ENCODE assay signal across 1 cellular context in the genomic region with DNA sequence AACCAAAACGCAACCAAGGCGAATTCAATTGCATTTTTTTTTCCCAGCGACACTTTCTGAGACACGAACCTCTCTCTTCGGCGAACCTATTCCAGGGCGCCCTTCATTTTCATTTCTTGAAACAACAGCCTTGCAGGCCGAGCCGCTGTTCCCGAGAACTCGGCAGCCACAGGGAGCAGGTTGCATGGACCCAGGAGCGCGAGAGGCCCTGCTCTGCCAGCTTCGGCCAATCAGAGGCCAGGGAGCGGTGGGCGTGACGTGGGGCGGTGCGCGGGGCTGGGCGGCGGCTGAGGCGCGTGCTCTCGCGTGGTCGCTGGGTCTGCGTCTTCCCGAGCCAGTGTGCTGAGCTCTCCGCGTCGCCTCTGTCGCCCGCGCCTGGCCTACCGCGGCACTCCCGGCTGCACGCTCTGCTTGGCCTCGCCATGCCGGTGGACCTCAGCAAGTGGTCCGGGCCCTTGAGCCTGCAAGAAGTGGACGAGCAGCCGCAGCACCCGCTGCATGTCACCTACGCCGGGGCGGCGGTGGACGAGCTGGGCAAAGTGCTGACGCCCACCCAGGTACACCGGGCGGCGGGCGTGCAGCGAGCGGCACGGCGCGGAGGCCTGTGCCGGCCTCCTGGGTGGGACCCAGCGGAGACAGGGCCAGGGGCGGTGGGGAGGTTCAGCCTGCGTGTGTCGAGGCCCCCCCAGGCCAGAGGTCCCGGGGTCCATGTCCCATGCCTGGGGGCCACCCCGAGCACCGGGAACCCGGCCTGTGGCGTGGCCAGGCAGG.
TF ChIP-seq lines count a peak whose summit lies in the region.

A gene (plus strand): TSS at position 337 of the 771 bp plus-strand sequence. CDS start 86 bp downstream, at position 423.

TF ChIP-seq in HepG2, 621 proteins besides CTCF, POLR2A, EP300 and RAD21 (continued from another document and continues in another):
- TF ChIP-seq ZNF891 (CRISPR knock-in tag; IDR thresholded peaks at IDR 0.05) (0 out of 2 replicates have a peak, but pooled peaks have one; percentile 26), ZNF567 (CRISPR knock-in tag; IDR thresholded peaks at IDR 0.05; ENCODE audit: borderline replicate concordance) (peak; percentile 31; the same call in 1 of the 2 replicates), RORA (CRISPR knock-in tag; IDR thresholded peaks at IDR 0.05) (no peak), BCL6 (CRISPR knock-in tag; IDR thresholded peaks at IDR 0.05) (no peak; the same call in 1 of the 2 replicates), BHLHE40 (IDR thresholded peaks at IDR 0.05; ENCODE audit: low read length) (peak; percentile 69), CAMTA2 (CRISPR knock-in tag; IDR thresholded peaks at IDR 0.05; ENCODE audit: borderline replicate concordance) (0 out of 2 replicates have a peak, but pooled peaks have one; percentile 75), ZNF777 (CRISPR knock-in tag; IDR thresholded peaks at IDR 0.05) (peak; percentile 47; the same call in 1 of the 2 replicates), SRF (IDR thresholded peaks at IDR 0.05; ENCODE audit: low read depth, low read length) (no peak), RFXAP (CRISPR knock-in tag; IDR thresholded peaks at IDR 0.05; ENCODE audit: borderline replicate concordance) (peak; percentile 80; the same call in 1 of the 2 replicates), NR2F6 (IDR thresholded peaks at IDR 0.05) (no peak), NR2F6 (CRISPR knock-in tag; IDR thresholded peaks at IDR 0.05) (peak; percentile 50; the same call in 1 of the 2 replicates), ZNF570 (CRISPR knock-in tag; IDR thresholded peaks at IDR 0.05; ENCODE audit: borderline replicate concordance) (peak; percentile 94; the same call in 1 of the 2 replicates), ADNP (CRISPR knock-in tag; IDR thresholded peaks at IDR 0.05) (0 out of 2 replicates have a peak, but pooled peaks have one; percentile 52), MYNN (CRISPR knock-in tag; IDR thresholded peaks at IDR 0.05; ENCODE audit: low read depth) (no peak), HMGA1 (CRISPR knock-in tag; conservative IDR thresholded peaks at IDR 0.05) (no peak), ZNF737 (CRISPR knock-in tag; IDR thresholded peaks at IDR 0.05; ENCODE audit: borderline replicate concordance) (0 out of 2 replicates have a peak, but pooled peaks have one; percentile 64), ZNF329 (CRISPR knock-in tag; IDR thresholded peaks at IDR 0.05; ENCODE audit: low read depth) (peak; percentile 88), XBP1 (CRISPR knock-in tag; IDR thresholded peaks at IDR 0.05) (peak; percentile 77; the same call in 1 of the 2 replicates), ZSCAN22 (CRISPR knock-in tag; IDR thresholded peaks at IDR 0.05) (no peak), SRY (CRISPR knock-in tag; IDR thresholded peaks at IDR 0.05) (0 out of 2 replicates have a peak, but pooled peaks have one; percentile 72), KLF15 (CRISPR knock-in tag; IDR thresholded peaks at IDR 0.05; ENCODE audit: borderline replicate concordance) (peak; percentile 100), GATAD1 (CRISPR knock-in tag; IDR thresholded peaks at IDR 0.05) (peak; percentile 81), RAD51 (IDR thresholded peaks at IDR 0.05; ENCODE audit: borderline replicate concordance) (no peak), SATB2 (CRISPR knock-in tag; IDR thresholded peaks at IDR 0.05) (0 out of 2 replicates have a peak, but pooled peaks have one; percentile 39), ZBTB20 (CRISPR knock-in tag; IDR thresholded peaks at IDR 0.05; ENCODE audit: borderline replicate concordance, low read depth) (peak; percentile 89), ZNF589 (CRISPR knock-in tag; conservative IDR thresholded peaks at IDR 0.05) (peak; percentile 62; the same call in 1 of the 2 replicates), TCF7 (IDR thresholded peaks at IDR 0.05; ENCODE audit: low read depth) (no peak), SAFB2 (CRISPR knock-in tag; IDR thresholded peaks at IDR 0.05; ENCODE audit: borderline replicate concordance, low read depth) (peak; percentile 95; the same call in 1 of the 2 replicates), RBM22 (optimal IDR thresholded peaks at IDR 0.05; ENCODE audit: low read length) (no peak), ZNF629 (CRISPR knock-in tag; conservative IDR thresholded peaks at IDR 0.05) (0 out of 2 replicates have a peak, but pooled peaks have one; percentile 46), IRX3 (CRISPR knock-in tag; IDR thresholded peaks at IDR 0.05; ENCODE audit: borderline replicate concordance, low read depth) (peak; percentile 86), SMAD3 (CRISPR knock-in tag; IDR thresholded peaks at IDR 0.05) (no peak), ZNF547 (CRISPR knock-in tag; IDR thresholded peaks at IDR 0.05) (peak; percentile 66), MTF1 (CRISPR knock-in tag; IDR thresholded peaks at IDR 0.05) (no peak)
- TF ChIP-seq, protein P1, sequence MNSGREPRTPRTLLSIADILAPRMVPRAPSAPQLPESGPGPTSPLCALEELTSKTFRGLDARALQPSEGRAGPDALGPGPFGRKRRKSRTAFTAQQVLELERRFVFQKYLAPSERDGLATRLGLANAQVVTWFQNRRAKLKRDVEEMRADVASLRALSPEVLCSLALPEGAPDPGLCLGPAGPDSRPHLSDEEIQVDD (CRISPR knock-in tag; IDR thresholded peaks at IDR 0.05; ENCODE audit: borderline replicate concordance), result peak; percentile 94; the same call in 1 of the 2 replicates
- TF ChIP-seq, protein P2, sequence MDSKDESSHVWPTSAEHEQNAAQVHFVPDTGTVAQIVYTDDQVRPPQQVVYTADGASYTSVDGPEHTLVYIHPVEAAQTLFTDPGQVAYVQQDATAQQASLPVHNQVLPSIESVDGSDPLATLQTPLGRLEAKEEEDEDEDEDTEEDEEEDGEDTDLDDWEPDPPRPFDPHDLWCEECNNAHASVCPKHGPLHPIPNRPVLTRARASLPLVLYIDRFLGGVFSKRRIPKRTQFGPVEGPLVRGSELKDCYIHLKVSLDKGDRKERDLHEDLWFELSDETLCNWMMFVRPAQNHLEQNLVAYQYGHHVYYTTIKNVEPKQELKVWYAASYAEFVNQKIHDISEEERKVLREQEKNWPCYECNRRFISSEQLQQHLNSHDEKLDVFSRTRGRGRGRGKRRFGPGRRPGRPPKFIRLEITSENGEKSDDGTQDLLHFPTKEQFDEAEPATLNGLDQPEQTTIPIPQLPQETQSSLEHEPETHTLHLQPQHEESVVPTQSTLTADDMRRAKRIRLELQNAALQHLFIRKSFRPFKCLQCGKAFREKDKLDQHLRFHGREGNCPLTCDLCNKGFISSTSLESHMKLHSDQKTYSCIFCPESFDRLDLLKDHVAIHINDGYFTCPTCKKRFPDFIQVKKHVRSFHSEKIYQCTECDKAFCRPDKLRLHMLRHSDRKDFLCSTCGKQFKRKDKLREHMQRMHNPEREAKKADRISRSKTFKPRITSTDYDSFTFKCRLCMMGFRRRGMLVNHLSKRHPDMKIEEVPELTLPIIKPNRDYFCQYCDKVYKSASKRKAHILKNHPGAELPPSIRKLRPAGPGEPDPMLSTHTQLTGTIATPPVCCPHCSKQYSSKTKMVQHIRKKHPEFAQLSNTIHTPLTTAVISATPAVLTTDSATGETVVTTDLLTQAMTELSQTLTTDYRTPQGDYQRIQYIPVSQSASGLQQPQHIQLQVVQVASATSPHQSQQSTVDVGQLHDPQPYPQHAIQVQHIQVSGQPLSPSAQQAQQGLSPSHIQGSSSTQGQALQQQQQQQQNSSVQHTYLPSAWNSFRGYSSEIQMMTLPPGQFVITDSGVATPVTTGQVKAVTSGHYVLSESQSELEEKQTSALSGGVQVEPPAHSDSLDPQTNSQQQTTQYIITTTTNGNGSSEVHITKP (CRISPR knock-in tag; IDR thresholded peaks at IDR 0.05; ENCODE audit: low read depth), result no peak; the same call in 1 of the 2 replicates
- TF ChIP-seq, protein P3, sequence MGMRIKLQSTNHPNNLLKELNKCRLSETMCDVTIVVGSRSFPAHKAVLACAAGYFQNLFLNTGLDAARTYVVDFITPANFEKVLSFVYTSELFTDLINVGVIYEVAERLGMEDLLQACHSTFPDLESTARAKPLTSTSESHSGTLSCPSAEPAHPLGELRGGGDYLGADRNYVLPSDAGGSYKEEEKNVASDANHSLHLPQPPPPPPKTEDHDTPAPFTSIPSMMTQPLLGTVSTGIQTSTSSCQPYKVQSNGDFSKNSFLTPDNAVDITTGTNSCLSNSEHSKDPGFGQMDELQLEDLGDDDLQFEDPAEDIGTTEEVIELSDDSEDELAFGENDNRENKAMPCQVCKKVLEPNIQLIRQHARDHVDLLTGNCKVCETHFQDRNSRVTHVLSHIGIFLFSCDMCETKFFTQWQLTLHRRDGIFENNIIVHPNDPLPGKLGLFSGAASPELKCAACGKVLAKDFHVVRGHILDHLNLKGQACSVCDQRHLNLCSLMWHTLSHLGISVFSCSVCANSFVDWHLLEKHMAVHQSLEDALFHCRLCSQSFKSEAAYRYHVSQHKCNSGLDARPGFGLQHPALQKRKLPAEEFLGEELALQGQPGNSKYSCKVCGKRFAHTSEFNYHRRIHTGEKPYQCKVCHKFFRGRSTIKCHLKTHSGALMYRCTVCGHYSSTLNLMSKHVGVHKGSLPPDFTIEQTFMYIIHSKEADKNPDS (CRISPR knock-in tag; IDR thresholded peaks at IDR 0.05), result peak; percentile 62; the same call in 1 of the 2 replicates
- TF ChIP-seq, protein P4, sequence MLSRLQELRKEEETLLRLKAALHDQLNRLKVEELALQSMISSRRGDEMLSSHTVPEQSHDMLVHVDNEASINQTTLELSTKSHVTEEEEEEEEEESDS (CRISPR knock-in tag; IDR thresholded peaks at IDR 0.05; ENCODE audit: borderline replicate concordance), result no peak
- TF ChIP-seq, protein P5, sequence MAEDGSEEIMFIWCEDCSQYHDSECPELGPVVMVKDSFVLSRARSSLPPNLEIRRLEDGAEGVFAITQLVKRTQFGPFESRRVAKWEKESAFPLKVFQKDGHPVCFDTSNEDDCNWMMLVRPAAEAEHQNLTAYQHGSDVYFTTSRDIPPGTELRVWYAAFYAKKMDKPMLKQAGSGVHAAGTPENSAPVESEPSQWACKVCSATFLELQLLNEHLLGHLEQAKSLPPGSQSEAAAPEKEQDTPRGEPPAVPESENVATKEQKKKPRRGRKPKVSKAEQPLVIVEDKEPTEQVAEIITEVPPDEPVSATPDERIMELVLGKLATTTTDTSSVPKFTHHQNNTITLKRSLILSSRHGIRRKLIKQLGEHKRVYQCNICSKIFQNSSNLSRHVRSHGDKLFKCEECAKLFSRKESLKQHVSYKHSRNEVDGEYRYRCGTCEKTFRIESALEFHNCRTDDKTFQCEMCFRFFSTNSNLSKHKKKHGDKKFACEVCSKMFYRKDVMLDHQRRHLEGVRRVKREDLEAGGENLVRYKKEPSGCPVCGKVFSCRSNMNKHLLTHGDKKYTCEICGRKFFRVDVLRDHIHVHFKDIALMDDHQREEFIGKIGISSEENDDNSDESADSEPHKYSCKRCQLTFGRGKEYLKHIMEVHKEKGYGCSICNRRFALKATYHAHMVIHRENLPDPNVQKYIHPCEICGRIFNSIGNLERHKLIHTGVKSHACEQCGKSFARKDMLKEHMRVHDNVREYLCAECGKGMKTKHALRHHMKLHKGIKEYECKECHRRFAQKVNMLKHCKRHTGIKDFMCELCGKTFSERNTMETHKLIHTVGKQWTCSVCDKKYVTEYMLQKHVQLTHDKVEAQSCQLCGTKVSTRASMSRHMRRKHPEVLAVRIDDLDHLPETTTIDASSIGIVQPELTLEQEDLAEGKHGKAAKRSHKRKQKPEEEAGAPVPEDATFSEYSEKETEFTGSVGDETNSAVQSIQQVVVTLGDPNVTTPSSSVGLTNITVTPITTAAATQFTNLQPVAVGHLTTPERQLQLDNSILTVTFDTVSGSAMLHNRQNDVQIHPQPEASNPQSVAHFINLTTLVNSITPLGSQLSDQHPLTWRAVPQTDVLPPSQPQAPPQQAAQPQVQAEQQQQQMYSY (CRISPR knock-in tag; IDR thresholded peaks at IDR 0.05), result peak; percentile 55; the same call in 1 of the 2 replicates
- TF ChIP-seq, protein P6, sequence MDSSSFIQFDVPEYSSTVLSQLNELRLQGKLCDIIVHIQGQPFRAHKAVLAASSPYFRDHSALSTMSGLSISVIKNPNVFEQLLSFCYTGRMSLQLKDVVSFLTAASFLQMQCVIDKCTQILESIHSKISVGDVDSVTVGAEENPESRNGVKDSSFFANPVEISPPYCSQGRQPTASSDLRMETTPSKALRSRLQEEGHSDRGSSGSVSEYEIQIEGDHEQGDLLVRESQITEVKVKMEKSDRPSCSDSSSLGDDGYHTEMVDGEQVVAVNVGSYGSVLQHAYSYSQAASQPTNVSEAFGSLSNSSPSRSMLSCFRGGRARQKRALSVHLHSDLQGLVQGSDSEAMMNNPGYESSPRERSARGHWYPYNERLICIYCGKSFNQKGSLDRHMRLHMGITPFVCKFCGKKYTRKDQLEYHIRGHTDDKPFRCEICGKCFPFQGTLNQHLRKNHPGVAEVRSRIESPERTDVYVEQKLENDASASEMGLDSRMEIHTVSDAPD (CRISPR knock-in tag; IDR thresholded peaks at IDR 0.05), result 0 out of 2 replicates have a peak, but pooled peaks have one; percentile 25
- TF ChIP-seq, protein P7, sequence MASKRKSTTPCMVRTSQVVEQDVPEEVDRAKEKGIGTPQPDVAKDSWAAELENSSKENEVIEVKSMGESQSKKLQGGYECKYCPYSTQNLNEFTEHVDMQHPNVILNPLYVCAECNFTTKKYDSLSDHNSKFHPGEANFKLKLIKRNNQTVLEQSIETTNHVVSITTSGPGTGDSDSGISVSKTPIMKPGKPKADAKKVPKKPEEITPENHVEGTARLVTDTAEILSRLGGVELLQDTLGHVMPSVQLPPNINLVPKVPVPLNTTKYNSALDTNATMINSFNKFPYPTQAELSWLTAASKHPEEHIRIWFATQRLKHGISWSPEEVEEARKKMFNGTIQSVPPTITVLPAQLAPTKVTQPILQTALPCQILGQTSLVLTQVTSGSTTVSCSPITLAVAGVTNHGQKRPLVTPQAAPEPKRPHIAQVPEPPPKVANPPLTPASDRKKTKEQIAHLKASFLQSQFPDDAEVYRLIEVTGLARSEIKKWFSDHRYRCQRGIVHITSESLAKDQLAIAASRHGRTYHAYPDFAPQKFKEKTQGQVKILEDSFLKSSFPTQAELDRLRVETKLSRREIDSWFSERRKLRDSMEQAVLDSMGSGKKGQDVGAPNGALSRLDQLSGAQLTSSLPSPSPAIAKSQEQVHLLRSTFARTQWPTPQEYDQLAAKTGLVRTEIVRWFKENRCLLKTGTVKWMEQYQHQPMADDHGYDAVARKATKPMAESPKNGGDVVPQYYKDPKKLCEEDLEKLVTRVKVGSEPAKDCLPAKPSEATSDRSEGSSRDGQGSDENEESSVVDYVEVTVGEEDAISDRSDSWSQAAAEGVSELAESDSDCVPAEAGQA (IDR thresholded peaks at IDR 0.05; ENCODE audit: low read depth), result peak; percentile 46; the same call in 1 of the 2 replicates
- TF ChIP-seq, protein P7 (CRISPR knock-in tag; IDR thresholded peaks at IDR 0.05; ENCODE audit: borderline replicate concordance), result 0 out of 2 replicates have a peak, but pooled peaks have one; percentile 21
